ENCODE assay signal across 1 cellular context in genomic region chr1:2975466-2976179, GRCh38.
TF ChIP-seq lines count a peak whose summit lies in the region.

No MANE protein-coding gene starts in this region.

TF ChIP-seq in HEK293, 187 proteins besides CTCF, POLR2A, EP300 and RAD21 (continued from another document and continues in another):
- 0 out of 2 replicates have a peak, but pooled peaks have one; percentile 7 for TF ChIP-seq ZBTB10 (tag by site-specific recombination; IDR thresholded peaks at IDR 0.05)
- no peak for TF ChIP-seq ZNF324 (tag by site-specific recombination; IDR thresholded peaks at IDR 0.05)
- no peak for TF ChIP-seq ZNF549 (tag by site-specific recombination; IDR thresholded peaks at IDR 0.05)
- no peak for TF ChIP-seq ZNF24 (tag by site-specific recombination; IDR thresholded peaks at IDR 0.05)
- no peak for TF ChIP-seq ZNF555 (tag by site-specific recombination; conservative IDR thresholded peaks at IDR 0.05)
- TF ChIP-seq ZNF558 (tag by site-specific recombination; IDR thresholded peaks at IDR 0.05): no peak
- TF ChIP-seq ZNF148 (tag by site-specific recombination; IDR thresholded peaks at IDR 0.05; ENCODE audit: borderline replicate concordance): no peak
- no peak for TF ChIP-seq ZNF645 (tag by site-specific recombination; IDR thresholded peaks at IDR 0.05)
- no peak for TF ChIP-seq ZNF701 (tag by site-specific recombination; IDR thresholded peaks at IDR 0.05)
- 0 out of 2 replicates have a peak, but pooled peaks have one; percentile 59 for TF ChIP-seq ZSCAN23 (tag by site-specific recombination; IDR thresholded peaks at IDR 0.05)
- TF ChIP-seq PRDM1 (tag by site-specific recombination; IDR thresholded peaks at IDR 0.05): no peak
- no peak for TF ChIP-seq ZNF26 (tag by site-specific recombination; IDR thresholded peaks at IDR 0.05)
- TF ChIP-seq BCL6B (tag by site-specific recombination; IDR thresholded peaks at IDR 0.05): no peak
- TF ChIP-seq ZNF76 (tag by site-specific recombination; IDR thresholded peaks at IDR 0.05; ENCODE audit: borderline replicate concordance, low read depth): peak; percentile 29; the same call in 1 of the 2 replicates
- 0 out of 2 replicates have a peak, but pooled peaks have one; percentile 74 for TF ChIP-seq HIC1 (tag by site-specific recombination; IDR thresholded peaks at IDR 0.05)
- peak; percentile 78 for TF ChIP-seq ZNF629 (tag by site-specific recombination; IDR thresholded peaks at IDR 0.05)
- TF ChIP-seq ZNF157 (tag by site-specific recombination; IDR thresholded peaks at IDR 0.05): no peak
- no peak for TF ChIP-seq ZNF423 (tag by site-specific recombination; IDR thresholded peaks at IDR 0.05)
- no peak for TF ChIP-seq ZNF670 (tag by site-specific recombination; IDR thresholded peaks at IDR 0.05; ENCODE audit: low read depth)
- no peak for TF ChIP-seq ZNF175 (tag by site-specific recombination; IDR thresholded peaks at IDR 0.05)
- TF ChIP-seq ZNF664 (tag by site-specific recombination; IDR thresholded peaks at IDR 0.05): no peak
- TF ChIP-seq ZNF350 (tag by site-specific recombination; IDR thresholded peaks at IDR 0.05): no peak
- peak; percentile 35; the same call in 1 of the 2 replicates for TF ChIP-seq ZNF561 (tag by site-specific recombination; IDR thresholded peaks at IDR 0.05; ENCODE audit: borderline replicate concordance)
- peak; percentile 42 for TF ChIP-seq ZIC2 (tag by site-specific recombination; IDR thresholded peaks at IDR 0.05)
- no peak for TF ChIP-seq ZNF366 (tag by site-specific recombination; conservative IDR thresholded peaks at IDR 0.05)
- peak; percentile 82 for TF ChIP-seq ZNF843 (tag by site-specific recombination; IDR thresholded peaks at IDR 0.05)
- TF ChIP-seq FEZF1 (tag by site-specific recombination; IDR thresholded peaks at IDR 0.05): peak; percentile 91
- TF ChIP-seq GLIS1 (tag by site-specific recombination; IDR thresholded peaks at IDR 0.05): peak; percentile 17; the same call in 1 of the 2 replicates
- no peak for TF ChIP-seq ZNF785 (tag by site-specific recombination; IDR thresholded peaks at IDR 0.05)
- TF ChIP-seq ZNF580 (tag by site-specific recombination; IDR thresholded peaks at IDR 0.05): 0 out of 2 replicates have a peak, but pooled peaks have one; percentile 16
- TF ChIP-seq ZNF184 (tag by site-specific recombination; IDR thresholded peaks at IDR 0.05): 0 out of 2 replicates have a peak, but pooled peaks have one; percentile 59
- no peak for TF ChIP-seq SETDB1 (IDR thresholded peaks at IDR 0.05; ENCODE audit: insufficient read length, low read length)
- no peak for TF ChIP-seq ZNF10 (tag by site-specific recombination; IDR thresholded peaks at IDR 0.05)
- peak; percentile 94 for TF ChIP-seq OVOL3 (tag by site-specific recombination; IDR thresholded peaks at IDR 0.05)
- no peak for TF ChIP-seq ZFP41 (tag by site-specific recombination; IDR thresholded peaks at IDR 0.05; ENCODE audit: borderline replicate concordance)
- TF ChIP-seq ZNF23 (tag by site-specific recombination; IDR thresholded peaks at IDR 0.05; ENCODE audit: borderline replicate concordance): no peak
- no peak for TF ChIP-seq ZBTB17 (tag by site-specific recombination; IDR thresholded peaks at IDR 0.05)
- TF ChIP-seq ZNF792 (tag by site-specific recombination; IDR thresholded peaks at IDR 0.05): no peak
- TF ChIP-seq ZBTB44 (tag by site-specific recombination; IDR thresholded peaks at IDR 0.05): peak; percentile 91
- TF ChIP-seq ZNF391 (tag by site-specific recombination; IDR thresholded peaks at IDR 0.05; ENCODE audit: borderline replicate concordance, low read depth): no peak
- TF ChIP-seq ZNF510 (tag by site-specific recombination; IDR thresholded peaks at IDR 0.05; ENCODE audit: insufficient replicate concordance): no peak
- no peak for TF ChIP-seq ZNF169 (tag by site-specific recombination; IDR thresholded peaks at IDR 0.05)
- no peak for TF ChIP-seq ZNF624 (tag by site-specific recombination; IDR thresholded peaks at IDR 0.05)
- no peak for TF ChIP-seq PRDM10 (tag by site-specific recombination; IDR thresholded peaks at IDR 0.05)
- no peak; the same call in none of the 2 replicates for TF ChIP-seq GLI2 (tag by site-specific recombination; IDR thresholded peaks at IDR 0.05; ENCODE audit: borderline replicate concordance, low read depth)
- TF ChIP-seq ZNF639 (tag by site-specific recombination; IDR thresholded peaks at IDR 0.05): peak; percentile 64; the same call in 1 of the 2 replicates
- TF ChIP-seq GLI4 (tag by site-specific recombination; IDR thresholded peaks at IDR 0.05): no peak
